ENCODE assay signal across 11 cellular contexts in genomic region chr1:186102559-186103148, GRCh38.
DNase-seq lines count a peak whose midpoint lies in the region; ATAC-seq and TF ChIP-seq lines count a peak whose summit lies in the region.
"Had no signal": no experiment of that assay in that cellular context is flagged by ENCODE, and none has a peak within 500 bp of the region (broad histone marks: within the 10 kb centered on the region; RNA-seq: fewer than 3 reads in every experiment).

No MANE protein-coding gene starts in this region.

- H2AFZ ChIP-seq in GM23338 (no peak overlapping the region), SK-N-SH (ENCODE audit: low read depth) (no peak overlapping the region), fibroblast of lung (ENCODE audit: low read length) (no peak overlapping the region)

- TF ChIP-seq POLR2A in prostate gland (IDR thresholded peaks at IDR 0.05) (no peak), suprapubic skin (IDR thresholded peaks at IDR 0.05) (no peak)

- ATAC-seq in GM23338 (no peak), GM21619 (IDR thresholded peaks at IDR 0.05; ENCODE audit: unreplicated experiment) (no peak)

- CTCF ChIA-PET in SK-N-SH (lab: Yijun Ruan, JAX): no interaction called here

- H3K27me3 ChIP-seq in GM23338 (ENCODE audit: insufficient read depth) (no peaks in the 10 kb centered on the region), SK-N-SH (ENCODE audit: insufficient read depth) (no peaks in the 10 kb centered on the region), fibroblast of lung (ENCODE audit: control insufficient read depth, insufficient read depth, low read length) (no peaks in the 10 kb centered on the region), prostate gland (replicated peaks; ENCODE audit: insufficient read depth) (no peaks in the 10 kb centered on the region), suprapubic skin (no peaks in the 10 kb centered on the region)

- TF ChIP-seq RAD21 in SK-N-SH (IDR thresholded peaks at IDR 0.05; ENCODE audit: low read length): no peak

- H3K79me2 ChIP-seq in GM23338 (replicated peaks; ENCODE audit: insufficient read depth): no peaks in the 10 kb centered on the region
- H3K79me2 ChIP-seq in SK-N-SH (ENCODE audit: insufficient read depth): no peaks in the 10 kb centered on the region
- H3K79me2 ChIP-seq in fibroblast of lung (ENCODE audit: control insufficient read depth, insufficient read depth, low read length): no peaks in the 10 kb centered on the region

- H3K27ac ChIP-seq in GM23338 (ENCODE audit: low read depth) (no peak overlapping the region), SK-N-SH (ENCODE audit: low read depth in 2 of 2, low read length in 1 of 2) (peak overlapping the region; percentile 69 to 81; a peak in 3 of 4 replicates), fibroblast of lung (ENCODE audit: insufficient read depth, low read length) (no peak overlapping the region), prostate gland (no peak overlapping the region), suprapubic skin (no peak overlapping the region)

- H4K20me1 ChIP-seq in GM23338 (replicated peaks; ENCODE audit: insufficient read depth): no peaks in the 10 kb centered on the region
- no peaks in the 10 kb centered on the region for H4K20me1 ChIP-seq in SK-N-SH (ENCODE audit: insufficient read depth)
- no peaks in the 10 kb centered on the region for H4K20me1 ChIP-seq in fibroblast of lung (ENCODE audit: control insufficient read depth, extremely low read depth, insufficient read depth, low read length)

- H3K9me3 ChIP-seq in SK-N-SH: no peaks in the 10 kb centered on the region
- H3K9me3 ChIP-seq in fibroblast of lung (ENCODE audit: control insufficient read depth, insufficient read depth, low read depth, low read length): no peaks in the 10 kb centered on the region
- no peaks in the 10 kb centered on the region for H3K9me3 ChIP-seq in prostate gland
- H3K9me3 ChIP-seq in suprapubic skin: no peaks in the 10 kb centered on the region

- no peaks in the 10 kb centered on the region for H3K9me3 Mint-ChIP-seq in GM23338
- H3K9me3 Mint-ChIP-seq: activated naive CD4-positive, alpha-beta T cell treated with anti-CD3 and anti-CD28 coated beads, Interleukin-2, amount 10 ng/mL, durations not matched to agents 7 days and 5 days had no signal

- H3F3A ChIP-seq in GM23338 (replicated peaks; ENCODE audit: low read depth) (no peaks in the 10 kb centered on the region), SK-N-SH (replicated peaks; ENCODE audit: insufficient read depth) (peaks cover 22% of the 10 kb centered on the region)

- intact Hi-C loops in prostate gland (cut with DNase I): no loop called here

- H3K9ac ChIP-seq in SK-N-SH (no peak overlapping the region; the same call in 1 of the 2 replicates), fibroblast of lung (ENCODE audit: insufficient read depth, low read length) (no peak overlapping the region)

- POLR2A ChIA-PET in SK-N-SH (lab: Yijun Ruan, JAX): no interaction called here

- peaks cover 3% of the 10 kb centered on the region; the same call in 1 of the 3 replicates for H3K4me1 Mint-ChIP-seq in GM23338
- H3K4me1 Mint-ChIP-seq: activated naive CD4-positive, alpha-beta T cell treated with anti-CD3 and anti-CD28 coated beads, Interleukin-2, amount 10 ng/mL, durations not matched to agents 7 days and 5 days had no signal

- H3K4me2 ChIP-seq in GM23338: no peak overlapping the region
- H3K4me2 ChIP-seq in SK-N-SH: peak overlapping the region; percentile 41
- no peak overlapping the region for H3K4me2 ChIP-seq in fibroblast of lung (ENCODE audit: extremely low read depth, insufficient read depth, low read length)

- no peak for TF ChIP-seq CTCF in GM23338 (conservative IDR thresholded peaks at IDR 0.05; ENCODE audit: low read depth in 2 of 2)
- TF ChIP-seq CTCF in SK-N-SH (IDR thresholded peaks at IDR 0.05): no peak
- TF ChIP-seq CTCF in fibroblast of lung (conservative IDR thresholded peaks at IDR 0.05 in 1 of 2, IDR thresholded peaks at IDR 0.05 in 1 of 2; ENCODE audit: low read depth in 1 of 2, low read length in 2 of 2): no peak
- no peak for TF ChIP-seq CTCF in prostate gland (IDR thresholded peaks at IDR 0.05)
- TF ChIP-seq CTCF in suprapubic skin (IDR thresholded peaks at IDR 0.05): no peak

- DNase-seq in GM23338 (ENCODE audit: low spot score) (no peak), SK-N-SH (no peak), fibroblast of lung (ENCODE audit: low read depth in 2 of 2) (peak; percentile 73 to 94), pons (ENCODE audit: low spot score) (peak; percentile 9), prostate gland (ENCODE audit: low spot score) (no peak), SW480 (ENCODE audit: low spot score) (no peak), suprapubic skin (ENCODE audit: low spot score in 2 of 2) (no peak)
- DNase-seq: activated naive CD4-positive, alpha-beta T cell treated with anti-CD3 and anti-CD28 coated beads, Interleukin-2, amount 10 ng/mL, durations not matched to agents 7 days and 5 days; DMS79; NCI-H2029 treated with DMSO at 0.1 percent for 48 hours had no signal

- H3K27me3 Mint-ChIP-seq in GM23338 (ENCODE audit: insufficient read depth, low read depth, poor library complexity): no peaks in the 10 kb centered on the region
- H3K27me3 Mint-ChIP-seq: activated naive CD4-positive, alpha-beta T cell treated with anti-CD3 and anti-CD28 coated beads, Interleukin-2, amount 10 ng/mL, durations not matched to agents 7 days and 5 days had no signal

- H3K4me3 ChIP-seq in GM23338 (no peak overlapping the region), SK-N-SH (ENCODE audit: low read depth in 2 of 2, low read length in 1 of 2) (no peak overlapping the region), fibroblast of lung (replicated peaks in 1 of 4; ENCODE audit: control extremely low read depth in 1 of 4, insufficient read depth in 1 of 4, low read depth in 3 of 4, low read length in 4 of 4) (no peak overlapping the region), prostate gland (no peak overlapping the region), suprapubic skin (no peak overlapping the region)

- H3K9me2 ChIP-seq in GM23338 (ENCODE audit: insufficient read depth): no peaks in the 10 kb centered on the region
- H3K9me2 ChIP-seq in SK-N-SH: no peaks in the 10 kb centered on the region

- H3K36me3 ChIP-seq in GM23338 (ENCODE audit: insufficient read depth) (no peaks in the 10 kb centered on the region), SK-N-SH (replicated peaks in 1 of 2; ENCODE audit: control insufficient read depth in 1 of 2, insufficient read depth in 2 of 2, low read length in 1 of 2) (peaks cover 8 to 13% of the 10 kb centered on the region in 2 experiments), fibroblast of lung (ENCODE audit: control insufficient read depth, insufficient read depth, low read length) (no peaks in the 10 kb centered on the region), prostate gland (no peaks in the 10 kb centered on the region), suprapubic skin (no peaks in the 10 kb centered on the region)

- 23% methylated on average over 3 of the region's 3 CpGs for WGBS in SK-N-SH (ENCODE audit: low lambda C conversion rate)
- WGBS in prostate gland: 27% methylated on average over 3 of the region's 3 CpGs
- WGBS in suprapubic skin: 35% methylated on average over 3 of the region's 3 CpGs

- H3K27ac Mint-ChIP-seq in GM23338: no peak overlapping the region
- H3K27ac Mint-ChIP-seq: activated naive CD4-positive, alpha-beta T cell treated with anti-CD3 and anti-CD28 coated beads, Interleukin-2, amount 10 ng/mL, durations not matched to agents 7 days and 5 days had no signal

- TF ChIP-seq EP300 in SK-N-SH (IDR thresholded peaks at IDR 0.05; ENCODE audit: borderline replicate concordance in 1 of 2, low read depth in 1 of 2, low read length in 1 of 2): 0 out of 4 replicates have a peak, but pooled peaks of 1 of the 2 experiments have one; percentile 10
- no peak for TF ChIP-seq EP300 in suprapubic skin (IDR thresholded peaks at IDR 0.05)

- no peak overlapping the region for H3K4me3 Mint-ChIP-seq in GM23338
- H3K4me3 Mint-ChIP-seq: activated naive CD4-positive, alpha-beta T cell treated with anti-CD3 and anti-CD28 coated beads, Interleukin-2, amount 10 ng/mL, durations not matched to agents 7 days and 5 days had no signal

- H3K4me1 ChIP-seq in GM23338 (ENCODE audit: insufficient read depth): no peaks in the 10 kb centered on the region
- H3K4me1 ChIP-seq in SK-N-SH (ENCODE audit: control insufficient read depth in 1 of 2, insufficient read depth in 2 of 2, low read depth in 1 of 2, low read length in 1 of 2): no peaks in the 10 kb centered on the region; a peak in 2 of 4 replicates
- H3K4me1 ChIP-seq in fibroblast of lung (ENCODE audit: control insufficient read depth, extremely low read depth, insufficient read depth, low read length): peaks cover 3% of the 10 kb centered on the region
- H3K4me1 ChIP-seq in prostate gland (replicated peaks): no peaks in the 10 kb centered on the region
- peaks cover 6% of the 10 kb centered on the region for H3K4me1 ChIP-seq in suprapubic skin

- H3K36me3 Mint-ChIP-seq in GM23338 (ENCODE audit: low read depth): no peaks in the 10 kb centered on the region
- H3K36me3 Mint-ChIP-seq: activated naive CD4-positive, alpha-beta T cell treated with anti-CD3 and anti-CD28 coated beads, Interleukin-2, amount 10 ng/mL, durations not matched to agents 7 days and 5 days had no signal

TF ChIP-seq in SK-N-SH, 30 proteins besides CTCF, POLR2A, EP300 and RAD21 (continues in another document):
- TF ChIP-seq TCF12 (IDR thresholded peaks at IDR 0.05): peak; percentile 33; the same call in 1 of the 2 replicates
- TF ChIP-seq, protein P1, sequence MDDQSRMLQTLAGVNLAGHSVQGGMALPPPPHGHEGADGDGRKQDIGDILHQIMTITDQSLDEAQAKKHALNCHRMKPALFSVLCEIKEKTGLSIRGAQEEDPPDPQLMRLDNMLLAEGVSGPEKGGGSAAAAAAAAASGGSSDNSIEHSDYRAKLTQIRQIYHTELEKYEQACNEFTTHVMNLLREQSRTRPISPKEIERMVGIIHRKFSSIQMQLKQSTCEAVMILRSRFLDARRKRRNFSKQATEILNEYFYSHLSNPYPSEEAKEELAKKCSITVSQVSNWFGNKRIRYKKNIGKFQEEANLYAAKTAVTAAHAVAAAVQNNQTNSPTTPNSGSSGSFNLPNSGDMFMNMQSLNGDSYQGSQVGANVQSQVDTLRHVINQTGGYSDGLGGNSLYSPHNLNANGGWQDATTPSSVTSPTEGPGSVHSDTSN (IDR thresholded peaks at IDR 0.05): peak; percentile 32; the same call in 1 of the 2 replicates
- TF ChIP-seq FOSL2 (IDR thresholded peaks at IDR 0.05; ENCODE audit: borderline replicate concordance, low read depth): peak; percentile 38; the same call in 1 of the 2 replicates

Comparison
In these comparisons a context has a peak if more than half of its experiments do, and no peak if none do; other contexts are left out.
1. DNase-seq: peak in fibroblast of lung (2 of 2) and pons (single experiment); none in GM23338 (single experiment), SK-N-SH (single experiment), prostate gland (single experiment), SW480 (single experiment) and suprapubic skin (0 of 2).
2. H3K27ac ChIP-seq: peak in SK-N-SH (2 of 2); none in GM23338 (single experiment), fibroblast of lung (single experiment), prostate gland (0 of 2) and suprapubic skin (single experiment).